8 cellular contexts compared by ENCODE assay signal in genomic region chr17:65359016-65359415, GRCh38.
DNase-seq lines count a peak whose midpoint lies in the region; ATAC-seq and TF ChIP-seq lines count a peak whose summit lies in the region.
"Had no signal": no experiment of that assay in that cellular context is flagged by ENCODE, and none has a peak within 500 bp of the region (broad histone marks: within the 10 kb centered on the region; RNA-seq: fewer than 3 reads in every experiment).

No MANE protein-coding gene starts in this region.

- DNase-seq in GM04503 (ENCODE audit: low read depth) (peak; percentile 44), Panc1 (ENCODE audit: low read depth, low spot score) (no peak), epithelial cell of proximal tubule (ENCODE audit: low read depth) (peak; percentile 55), DMS153 (lab: John Stamatoyannopoulos, UW) (no peak), inferior parietal cortex (ENCODE audit: extremely low spot score) (no peak), SKM-1 treated with dmso at 0.1 percent for 144 hours (lab: John Stamatoyannopoulos, UW; ENCODE audit: unreplicated experiment) (no peak)
- DNase-seq in stimulated activated CD4-positive, alpha-beta T cell treated with anti-CD3 and anti-CD28 coated beads, Interleukin-1b, Interleukin-23, amount 100 ng/mL, for 48 hours = peak; percentile 66
- DNase-seq: NCI-H510A treated with DMSO at 0.1 percent for 48 hours had no signal

- CTCF ChIA-PET in Panc1 (lab: Charles Lee) = no interaction called here

- intact Hi-C loops in Panc1 (cut with micrococcal nuclease; ENCODE audit: unreplicated experiment) = no loop called here

- in situ Hi-C loops in Panc1 (cut with HindIII; ENCODE audit: low pct_unique_long_range_greater_than_20kb, low sequenced_read_pairs) = no loop called here

- TF ChIP-seq CTCF in Panc1 (IDR thresholded peaks at IDR 0.05) = no peak
- no peak for TF ChIP-seq CTCF in epithelial cell of proximal tubule (conservative IDR thresholded peaks at IDR 0.05; ENCODE audit: low read depth, low read length)

- H3K36me3 ChIP-seq in Panc1 (ENCODE audit: control insufficient read depth, insufficient read depth, low read length) = no peaks in the 10 kb centered on the region

- H3K27ac ChIP-seq in Panc1 (ENCODE audit: low read length) = no peak overlapping the region

- no TSS peak for BruUV-seq in Panc1 (replicated peaks; lab: Mats Ljungman, UMichigan)

- ATAC-seq in Panc1 = peak; percentile 66

- no peaks in the 10 kb centered on the region for H3K4me1 ChIP-seq in Panc1 (ENCODE audit: control insufficient read depth, insufficient read depth, low read length)

- peaks cover 4% of the 10 kb centered on the region; the same call in 1 of the 2 replicates for H3K27me3 ChIP-seq in Panc1 (ENCODE audit: control insufficient read depth, insufficient read depth, low read length)

- POLR2A ChIA-PET in Panc1 (lab: Charles Lee) = no interaction called here

- H3K4me3 ChIP-seq in Panc1 (ENCODE audit: low read depth in 2 of 2, low read length in 2 of 2) (no peak overlapping the region), epithelial cell of proximal tubule (ENCODE audit: low read depth, low read length) (no peak overlapping the region)

- H3K9me3 ChIP-seq in Panc1 (ENCODE audit: control insufficient read depth, insufficient read depth, low read depth, low read length) = no peaks in the 10 kb centered on the region

Comparison
In these comparisons a context has a peak if more than half of its experiments do, and no peak if none do; other contexts are left out.
1. DNase-seq: peak in GM04503 (single experiment), epithelial cell of proximal tubule (single experiment) and stimulated activated CD4-positive, alpha-beta T cell treated with anti-CD3 and anti-CD28 coated beads, Interleukin-1b, Interleukin-23, amount 100 ng/mL, for 48 hours (single experiment); none in Panc1 (single experiment), DMS153 (single experiment), inferior parietal cortex (single experiment) and SKM-1 treated with dmso at 0.1 percent for 144 hours (single experiment).